Comparison of ENCODE assay signal across 17 cellular contexts in genomic region chr1:7378346-7379130, GRCh38.
DNase-seq lines count a peak whose midpoint lies in the region; TF ChIP-seq lines count a peak whose summit lies in the region.
"Had no signal": no experiment of that assay in that cellular context is flagged by ENCODE, and none has a peak within 500 bp of the region (broad histone marks: within the 10 kb centered on the region; RNA-seq: fewer than 3 reads in every experiment).

No MANE protein-coding gene starts in this region.

- H4K12ac ChIP-seq in trophoblast cell (ENCODE audit: low read depth, low read length), result no peak overlapping the region

- H3K4me1 Mint-ChIP-seq in activated CD4-positive, alpha-beta T cell treated with anti-CD3 and anti-CD28 coated beads, Interleukin-2, amount 10 ng/mL, durations not matched to agents 7 days and 5 days, result no peaks in the 10 kb centered on the region
- no peaks in the 10 kb centered on the region for H3K4me1 Mint-ChIP-seq in activated T-helper 1 cell treated with anti-CD3 and anti-CD28 coated beads, Interleukin-12 subunit alpha, Interleukin-12 subunit beta, Interleukin-2, Interleukin-4 antibody, amounts not matched to agents 30 ng/mL and 10 ng/mL and 1 ng/mL, durations not matched to agents 14 hours and 24 hours and 36 hours (ENCODE audit: low read depth)
- H3K4me1 Mint-ChIP-seq: activated CD4-positive, alpha-beta memory T cell treated with anti-CD3 and anti-CD28 coated beads, Interleukin-2, amount 10 ng/mL, durations not matched to agents 7 days and 5 days; B cell had no signal

- DNase-seq in DMS79 treated with DMSO at 0.1 percent for 48 hours (lab: John Stamatoyannopoulos, UW) (peak; percentile 87), NCI-H510A (lab: John Stamatoyannopoulos, UW) (peak; percentile 51), esophagus muscularis mucosa (ENCODE audit: extremely low spot score) (peak; percentile 70), trophoblast cell (no peak), hepatocyte (ENCODE audit: low spot score) (no peak)
- DNase-seq in activated CD4-positive, alpha-beta T cell treated with anti-CD3 and anti-CD28 coated beads, Interleukin-2, amount 10 ng/mL, durations not matched to agents 7 days and 5 days, result no peak
- DNase-seq in activated T-helper 1 cell treated with anti-CD3 and anti-CD28 coated beads, Interleukin-12 subunit alpha, Interleukin-12 subunit beta, Interleukin-2, Interleukin-4 antibody, amounts not matched to agents 30 ng/mL and 10 ng/mL and 1 ng/mL, durations not matched to agents 14 hours and 24 hours and 36 hours (ENCODE audit: low spot score), result no peak
- DNase-seq: activated CD4-positive, alpha-beta memory T cell treated with anti-CD3 and anti-CD28 coated beads, Interleukin-2, amount 10 ng/mL, durations not matched to agents 7 days and 5 days; activated effector memory CD4-positive, alpha-beta T cell treated with anti-CD3 and anti-CD28 coated beads, Interleukin-2, amount 50 U/mL, for 16 hours; amygdala; Calu3; NCI-H1436 treated with DMSO at 0.1 percent for 48 hours; NCI-H446; stimulated activated CD4-positive, alpha-beta T cell treated with anti-CD3 and anti-CD28 coated beads, Interleukin-4, amount 100 ng/mL, for 24 hours had no signal

- H2BK120ac ChIP-seq in trophoblast cell (ENCODE audit: insufficient read depth, low read length, poor library complexity), result no peak overlapping the region

- H3K18ac ChIP-seq in trophoblast cell (ENCODE audit: low read length), result no peak overlapping the region

- TF ChIP-seq CTCF in esophagus muscularis mucosa (IDR thresholded peaks at IDR 0.05), result no peak
- no peak for TF ChIP-seq CTCF in hepatocyte (IDR thresholded peaks at IDR 0.05; ENCODE audit: poor library complexity)

- H3K9me2 ChIP-seq in hepatocyte (replicated peaks; ENCODE audit: insufficient read depth), result no peaks in the 10 kb centered on the region

- H3K4me3 ChIP-seq in esophagus muscularis mucosa, result no peak overlapping the region
- H3K4me3 ChIP-seq in trophoblast cell (ENCODE audit: low read depth, low read length), result no peak overlapping the region
- no peak overlapping the region for H3K4me3 ChIP-seq in hepatocyte
- H3K4me3 ChIP-seq: lung, SK-N-MC had no signal

- H3K79me1 ChIP-seq in trophoblast cell (ENCODE audit: low read length), result peaks cover 4% of the 10 kb centered on the region

- H2BK5ac ChIP-seq in trophoblast cell (ENCODE audit: low read depth, low read length, poor library complexity), result no peak overlapping the region

- H3K14ac ChIP-seq in trophoblast cell (ENCODE audit: low read length), result no peak overlapping the region

- no peak for TF ChIP-seq POLR2A in esophagus muscularis mucosa (IDR thresholded peaks at IDR 0.05; ENCODE audit: low read depth)

- H3K4me1 ChIP-seq in esophagus muscularis mucosa (peaks cover 17 to 30% (median 28%) of the 10 kb centered on the region in 4 donors), trophoblast cell (ENCODE audit: control insufficient read depth in 1 of 2, insufficient read depth in 2 of 2, low read length in 2 of 2) (peaks cover 3 to 4% of the 10 kb centered on the region in 2 experiments), hepatocyte (ENCODE audit: insufficient read depth) (no peaks in the 10 kb centered on the region)

- H2AK5ac ChIP-seq in trophoblast cell (ENCODE audit: low read length), result peak overlapping the region; percentile 65

- no peak overlapping the region for H3K4me3 Mint-ChIP-seq in activated CD4-positive, alpha-beta T cell treated with anti-CD3 and anti-CD28 coated beads, Interleukin-2, amount 10 ng/mL, durations not matched to agents 7 days and 5 days
- no peak overlapping the region for H3K4me3 Mint-ChIP-seq in activated T-helper 1 cell treated with anti-CD3 and anti-CD28 coated beads, Interleukin-12 subunit alpha, Interleukin-12 subunit beta, Interleukin-2, Interleukin-4 antibody, amounts not matched to agents 30 ng/mL and 10 ng/mL and 1 ng/mL, durations not matched to agents 14 hours and 24 hours and 36 hours
- H3K4me3 Mint-ChIP-seq: activated CD4-positive, alpha-beta memory T cell treated with anti-CD3 and anti-CD28 coated beads, Interleukin-2, amount 10 ng/mL, durations not matched to agents 7 days and 5 days; B cell had no signal

- H4K20me1 ChIP-seq in hepatocyte (ENCODE audit: insufficient read depth, poor library complexity, severe bottlenecking), result no peaks in the 10 kb centered on the region

- no peak overlapping the region for H3K9ac ChIP-seq in trophoblast cell (ENCODE audit: low read length)

- POLR2A ChIA-PET in activated CD4-positive, alpha-beta T cell treated with anti-CD3 and anti-CD28 coated beads, Interleukin-2, amount 10 ng/mL, durations not matched to agents 7 days and 5 days (lab: Charles Lee), result no interaction called here

- WGBS in esophagus muscularis mucosa, result 94% methylated on average over 14 of the region's 14 CpGs
- no CpG with 5 or more reads among the region's 14 CpGs for WGBS in trophoblast cell (ENCODE audit: extremely low coverage, insufficient coverage, insufficient read length)
- WGBS in hepatocyte (ENCODE audit: low lambda C conversion rate, missing lambda C conversion rate), result 93% methylated on average over 14 of the region's 14 CpGs

- no peak overlapping the region for H4K8ac ChIP-seq in trophoblast cell (ENCODE audit: low read depth, low read length)

- no peak overlapping the region for H3K27ac Mint-ChIP-seq in activated CD4-positive, alpha-beta T cell treated with anti-CD3 and anti-CD28 coated beads, Interleukin-2, amount 10 ng/mL, durations not matched to agents 7 days and 5 days
- no peak overlapping the region for H3K27ac Mint-ChIP-seq in activated T-helper 1 cell treated with anti-CD3 and anti-CD28 coated beads, Interleukin-12 subunit alpha, Interleukin-12 subunit beta, Interleukin-2, Interleukin-4 antibody, amounts not matched to agents 30 ng/mL and 10 ng/mL and 1 ng/mL, durations not matched to agents 14 hours and 24 hours and 36 hours
- H3K27ac Mint-ChIP-seq: activated CD4-positive, alpha-beta memory T cell treated with anti-CD3 and anti-CD28 coated beads, Interleukin-2, amount 10 ng/mL, durations not matched to agents 7 days and 5 days; B cell had no signal

- H3K9me3 ChIP-seq in esophagus muscularis mucosa (no peaks in the 10 kb centered on the region), trophoblast cell (ENCODE audit: insufficient read depth, low read depth, low read length) (no peaks in the 10 kb centered on the region), hepatocyte (ENCODE audit: low read depth) (no peaks in the 10 kb centered on the region)

- H3K27me3 ChIP-seq in esophagus muscularis mucosa, result no peaks in the 10 kb centered on the region
- H3K27me3 ChIP-seq in trophoblast cell (ENCODE audit: insufficient read depth, low read length), result no peaks in the 10 kb centered on the region
- H3K27me3 ChIP-seq in hepatocyte, result no peaks in the 10 kb centered on the region

- H3K79me2 ChIP-seq in trophoblast cell (ENCODE audit: control insufficient read depth, insufficient read depth, low read length, poor library complexity) (no peaks in the 10 kb centered on the region), hepatocyte (no peaks in the 10 kb centered on the region)

- H3K9me3 Mint-ChIP-seq in activated CD4-positive, alpha-beta T cell treated with anti-CD3 and anti-CD28 coated beads, Interleukin-2, amount 10 ng/mL, durations not matched to agents 7 days and 5 days, result no peaks in the 10 kb centered on the region
- H3K9me3 Mint-ChIP-seq in activated T-helper 1 cell treated with anti-CD3 and anti-CD28 coated beads, Interleukin-12 subunit alpha, Interleukin-12 subunit beta, Interleukin-2, Interleukin-4 antibody, amounts not matched to agents 30 ng/mL and 10 ng/mL and 1 ng/mL, durations not matched to agents 14 hours and 24 hours and 36 hours, result no peaks in the 10 kb centered on the region
- H3K9me3 Mint-ChIP-seq: activated CD4-positive, alpha-beta memory T cell treated with anti-CD3 and anti-CD28 coated beads, Interleukin-2, amount 10 ng/mL, durations not matched to agents 7 days and 5 days had no signal

- CTCF ChIA-PET in activated CD4-positive, alpha-beta T cell treated with anti-CD3 and anti-CD28 coated beads, Interleukin-2, amount 10 ng/mL, durations not matched to agents 7 days and 5 days (lab: Charles Lee), result no interaction called here

- H2AFZ ChIP-seq in trophoblast cell (ENCODE audit: insufficient read depth, low read length, poor library complexity) (no peak overlapping the region), hepatocyte (no peak overlapping the region)

- peak overlapping the region; percentile 63 for H2BK12ac ChIP-seq in trophoblast cell (ENCODE audit: low read length)

- H3K36me3 ChIP-seq in esophagus muscularis mucosa (no peaks in the 10 kb centered on the region), trophoblast cell (ENCODE audit: control insufficient read depth in 1 of 2, insufficient read depth in 2 of 2, low read length in 2 of 2) (no peaks in the 10 kb centered on the region), hepatocyte (replicated peaks; ENCODE audit: insufficient read depth, low read depth) (no peaks in the 10 kb centered on the region)

- TF ChIP-seq EP300 in esophagus muscularis mucosa (IDR thresholded peaks at IDR 0.05), result no peak

- H3K27me3 Mint-ChIP-seq in activated CD4-positive, alpha-beta T cell treated with anti-CD3 and anti-CD28 coated beads, Interleukin-2, amount 10 ng/mL, durations not matched to agents 7 days and 5 days, result peaks cover 7% of the 10 kb centered on the region
- H3K27me3 Mint-ChIP-seq in activated T-helper 1 cell treated with anti-CD3 and anti-CD28 coated beads, Interleukin-12 subunit alpha, Interleukin-12 subunit beta, Interleukin-2, Interleukin-4 antibody, amounts not matched to agents 30 ng/mL and 10 ng/mL and 1 ng/mL, durations not matched to agents 14 hours and 24 hours and 36 hours (ENCODE audit: insufficient read depth), result peaks cover 8% of the 10 kb centered on the region

- H3K23ac ChIP-seq in trophoblast cell (ENCODE audit: low read length), result no peak overlapping the region

- intact Hi-C loops in esophagus muscularis mucosa (cut with DNase I), result no loop called here
- intact Hi-C loops in activated T-helper 1 cell treated with anti-CD3 and anti-CD28 coated beads, Interleukin-12 subunit alpha, Interleukin-12 subunit beta, Interleukin-2, Interleukin-4 antibody, amounts not matched to agents 30 ng/mL and 10 ng/mL and 1 ng/mL, durations not matched to agents 14 hours and 24 hours and 36 hours (cut with micrococcal nuclease), result no loop called here

- H3K4ac ChIP-seq in trophoblast cell (ENCODE audit: low read depth, low read length), result no peak overlapping the region

- no peak overlapping the region for H3K4me2 ChIP-seq in trophoblast cell (ENCODE audit: low read length)
- H3K4me2 ChIP-seq in hepatocyte, result no peak overlapping the region

- H3K27ac ChIP-seq in esophagus muscularis mucosa (replicated peaks in 1 of 4) (peak overlapping the region; percentile 62 to 82 (median 78)), trophoblast cell (ENCODE audit: low read depth, low read length) (no peak overlapping the region), hepatocyte (no peak overlapping the region)
- H3K27ac ChIP-seq: SK-N-MC had no signal

- no peaks in the 10 kb centered on the region for H3K36me3 Mint-ChIP-seq in activated CD4-positive, alpha-beta T cell treated with anti-CD3 and anti-CD28 coated beads, Interleukin-2, amount 10 ng/mL, durations not matched to agents 7 days and 5 days (ENCODE audit: low read depth)
- no peaks in the 10 kb centered on the region for H3K36me3 Mint-ChIP-seq in activated T-helper 1 cell treated with anti-CD3 and anti-CD28 coated beads, Interleukin-12 subunit alpha, Interleukin-12 subunit beta, Interleukin-2, Interleukin-4 antibody, amounts not matched to agents 30 ng/mL and 10 ng/mL and 1 ng/mL, durations not matched to agents 14 hours and 24 hours and 36 hours (ENCODE audit: low read depth)

- H4K91ac ChIP-seq in trophoblast cell (ENCODE audit: low read depth, low read length), result no peak overlapping the region

Comparison
In these comparisons a context has a peak if more than half of its experiments do, and no peak if none do; other contexts are left out.
1. DNase-seq: peak in DMS79 treated with DMSO at 0.1 percent for 48 hours (single experiment), NCI-H510A (single experiment) and esophagus muscularis mucosa (single experiment); none in trophoblast cell (0 of 2), activated CD4-positive, alpha-beta T cell treated with anti-CD3 and anti-CD28 coated beads, Interleukin-2, amount 10 ng/mL, durations not matched to agents 7 days and 5 days (single experiment), hepatocyte (single experiment) and activated T-helper 1 cell treated with anti-CD3 and anti-CD28 coated beads, Interleukin-12 subunit alpha, Interleukin-12 subunit beta, Interleukin-2, Interleukin-4 antibody, amounts not matched to agents 30 ng/mL and 10 ng/mL and 1 ng/mL, durations not matched to agents 14 hours and 24 hours and 36 hours (single experiment).
2. H3K27ac ChIP-seq: peak in esophagus muscularis mucosa (4 of 4); none in trophoblast cell (single experiment) and hepatocyte (single experiment).